In the genomic region with DNA sequence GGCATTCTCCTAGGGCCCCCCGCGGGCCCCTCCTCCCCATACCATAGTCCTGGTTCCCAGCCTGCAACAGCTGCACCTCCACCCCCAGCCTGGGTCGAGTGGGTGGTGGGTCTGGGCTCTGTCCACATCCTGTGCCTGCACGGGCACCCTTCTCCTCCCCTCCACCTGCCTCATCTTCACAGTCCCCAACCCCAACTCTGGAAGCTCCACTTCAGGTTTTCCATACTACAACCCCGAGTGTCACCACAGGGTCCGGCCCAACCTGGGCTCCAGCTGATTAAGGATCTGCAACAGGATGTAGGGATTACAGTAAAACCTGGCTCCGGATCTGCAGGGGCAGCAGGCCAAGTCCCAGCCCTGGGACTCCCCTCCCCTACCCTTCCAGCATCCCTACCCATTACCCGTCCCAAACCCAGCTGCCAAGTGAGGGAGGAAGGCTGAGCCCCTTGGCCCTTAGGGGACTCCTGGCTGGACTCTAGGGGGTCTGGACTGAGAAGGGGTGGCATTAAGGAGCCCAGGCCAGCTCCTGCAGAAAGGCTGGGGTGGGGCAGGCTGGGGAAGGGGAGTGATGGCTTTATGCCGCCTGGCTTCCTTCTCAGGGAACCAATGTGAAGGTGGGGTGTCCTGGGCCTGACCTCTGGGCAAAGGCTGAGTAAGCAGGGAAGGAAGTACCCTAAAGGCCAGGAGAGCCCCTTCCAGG, we compare ENCODE assay signal across 8 cellular contexts.
A peak's percentile ranks its signal among the peaks of the same experiment; 100 is the strongest.
DNase-seq lines count a peak whose midpoint lies in the region; ATAC-seq and TF ChIP-seq lines count a peak whose summit lies in the region.

No MANE protein-coding gene starts in this region.

- 29% methylated on average over 9 of the region's 9 CpGs for WGBS in prostate gland

- H3K36me3 ChIP-seq in colonic mucosa (no peaks in the 10 kb centered on the region), prostate gland (no peaks in the 10 kb centered on the region)

- no peaks in the 10 kb centered on the region for H3K9me3 ChIP-seq in colonic mucosa
- no peaks in the 10 kb centered on the region for H3K9me3 ChIP-seq in prostate gland

- no peak for TF ChIP-seq CTCF in colonic mucosa (IDR thresholded peaks at IDR 0.05)
- TF ChIP-seq CTCF in prostate gland (IDR thresholded peaks at IDR 0.05), result peak in 1 of 4 experiments; percentile 12

- intact Hi-C loops in colonic mucosa (cut with DNase I) (no loop called here), prostate gland (cut with DNase I) (loop anchor here (5.0 kb wide), 2 partner anchors 42 to 43 kb away; no protein-coding TSS in a partner anchor)

- H3K27ac ChIP-seq in colonic mucosa, result no peak overlapping the region
- H3K27ac ChIP-seq in prostate gland, result peak overlapping the region; percentile 91 to 96

- H3K9ac ChIP-seq in colonic mucosa (ENCODE audit: low read depth in 2 of 2, low read length in 2 of 2), result peak overlapping the region in 1 of 2 donors; percentile 14

- H3K4me1 ChIP-seq in colonic mucosa (peaks cover 28% of the 10 kb centered on the region), prostate gland (replicated peaks) (peaks cover 87% of the 10 kb centered on the region)

- TF ChIP-seq POLR2A in prostate gland (IDR thresholded peaks at IDR 0.05), result no peak

- H3K27me3 ChIP-seq in colonic mucosa (no peaks in the 10 kb centered on the region), prostate gland (replicated peaks; ENCODE audit: insufficient read depth) (no peaks in the 10 kb centered on the region)

- ATAC-seq in HG03045 (IDR thresholded peaks at IDR 0.05; ENCODE audit: unreplicated experiment), result no peak

- DNase-seq in SKM-1 treated with dmso at 0.1 percent for 144 hours (lab: John Stamatoyannopoulos, UW; ENCODE audit: unreplicated experiment) (peak; percentile 33), SKM-1 (lab: John Stamatoyannopoulos, UW; ENCODE audit: unreplicated experiment) (no peak), NCI-H446 (lab: John Stamatoyannopoulos, UW) (peak; percentile 19 to 61), colonic mucosa (peak; percentile 69), prostate gland (ENCODE audit: low spot score) (peak; percentile 76), NOMO-1 treated with DMSO at 0.1 percent for 48 hours (lab: John Stamatoyannopoulos, UW; ENCODE audit: unreplicated experiment) (no peak)
- no peak for DNase-seq in stimulated activated CD4-positive, alpha-beta T cell treated with anti-CD3 and anti-CD28 coated beads, Interleukin-4, amount 100 ng/mL, for 24 hours

- H3K4me3 ChIP-seq in colonic mucosa (no peak overlapping the region), prostate gland (peak overlapping the region in 1 of 2 donors; percentile 3)

Comparison
In these comparisons a context has a peak if more than half of its experiments do, and no peak if none do; other contexts are left out.
1. DNase-seq: peak in SKM-1 treated with dmso at 0.1 percent for 144 hours (single experiment), NCI-H446 (2 of 2), colonic mucosa (single experiment) and prostate gland (single experiment); none in SKM-1 (single experiment), NOMO-1 treated with DMSO at 0.1 percent for 48 hours (single experiment) and stimulated activated CD4-positive, alpha-beta T cell treated with anti-CD3 and anti-CD28 coated beads, Interleukin-4, amount 100 ng/mL, for 24 hours (single experiment).